Comparison of ENCODE assay signal across 5 cellular contexts in the genomic region with DNA sequence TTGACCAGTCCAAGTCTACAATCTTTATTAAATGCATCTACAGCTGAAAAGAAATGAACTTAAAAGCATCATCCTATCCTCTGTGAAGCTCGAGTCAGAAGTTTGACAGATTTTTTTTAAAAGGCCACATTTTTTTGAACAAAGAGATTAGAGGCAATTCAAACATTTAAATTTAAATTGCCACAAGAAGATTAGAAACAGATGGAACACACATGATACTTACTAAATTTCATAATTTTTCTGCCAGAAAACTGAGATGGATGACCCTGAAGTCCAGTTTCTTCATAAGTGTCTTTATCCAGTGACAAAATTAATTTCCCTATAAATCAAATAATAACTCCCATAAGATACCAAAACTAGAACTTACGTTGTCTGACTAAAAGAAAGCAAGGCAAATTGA.
"Had no signal": no experiment of that assay in that cellular context is flagged by ENCODE, and none has a peak within 500 bp of the region (broad histone marks: within the 10 kb centered on the region; RNA-seq: fewer than 3 reads in every experiment).

No MANE protein-coding gene starts in this region.

- DNase-seq: H9, HCEC 1CT, IMR-90 had no signal

- H3K4me3 ChIP-seq: GM23338, K562 had no signal

- H3K4me2 ChIP-seq: GM23338 had no signal

- ATAC-seq: GM23338, K562 had no signal

- H2AFZ ChIP-seq: GM23338 had no signal
